In the genomic region with DNA sequence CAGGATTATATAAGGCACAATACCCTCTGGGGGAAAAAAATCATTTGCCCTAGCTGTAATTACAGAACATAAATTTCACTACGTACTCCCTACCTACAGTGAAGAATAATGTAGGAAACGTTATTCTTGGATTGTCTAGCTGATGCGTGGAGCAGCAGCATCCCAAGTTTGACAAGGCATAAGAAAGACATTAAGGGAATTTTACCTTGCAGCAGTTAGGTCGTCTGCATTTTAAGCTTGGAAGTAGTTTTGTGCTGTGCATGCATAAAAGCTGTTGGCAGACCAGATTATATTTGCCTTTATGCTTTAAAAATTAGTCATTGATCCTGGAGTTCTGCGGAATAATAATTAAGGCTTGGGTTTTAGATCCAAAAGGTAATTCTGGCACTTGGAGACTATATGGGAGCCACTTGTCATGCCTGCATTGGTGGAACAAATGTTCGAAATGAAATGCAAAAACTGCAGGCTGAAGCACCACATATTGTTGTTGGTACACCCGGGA, we compare ENCODE assay signal across 8 cellular contexts. TPM values are rescaled to one million over a fixed set of nuclear protein-coding genes. Genes with fewer than 3 reads are reported as not detected.
DNase-seq lines count a peak whose midpoint lies in the region; ATAC-seq, FAIRE-seq and TF ChIP-seq lines count a peak whose summit lies in the region.

No MANE protein-coding gene starts in this region.

- peaks cover 49 to 80% (median 61%) of the 10 kb centered on the region in 4 donors for H3K4me1 Mint-ChIP-seq in CD4-positive, alpha-beta memory T cell
- H3K4me1 Mint-ChIP-seq in neural progenitor cell = peaks cover 48% of the 10 kb centered on the region

- TF ChIP-seq CTCF in H1 (IDR thresholded peaks at IDR 0.05; ENCODE audit: control extremely low read depth in 1 of 3, insufficient read depth in 1 of 3, low read depth in 1 of 3, low read length in 3 of 3) = no peak
- TF ChIP-seq CTCF in neural progenitor cell (IDR thresholded peaks at IDR 0.05) = no peak

- peaks cover 75% of the 10 kb centered on the region for H3F3A ChIP-seq in neural progenitor cell (ENCODE audit: low read depth)

- peaks cover 53% of the 10 kb centered on the region for H3K4me1 ChIP-seq in CD4-positive, alpha-beta memory T cell (ENCODE audit: insufficient read depth, low read length)
- H3K4me1 ChIP-seq in H1 (replicated peaks in 1 of 4; ENCODE audit: control insufficient read depth in 3 of 4, insufficient read depth in 4 of 4, low read length in 3 of 4) = peaks cover 0 to 3% (median 1%) of the 10 kb centered on the region in 4 experiments; a peak in 2 of 7 replicates
- peaks cover 29% of the 10 kb centered on the region for H3K4me1 ChIP-seq in neural progenitor cell

- H3K56ac ChIP-seq in H1 (replicated peaks; ENCODE audit: insufficient read length, low read depth, low read length) = no peak overlapping the region

- POLR2A ChIA-PET in CD4-positive, alpha-beta memory T cell (lab: Charles Lee; ENCODE audit: partially characterized antibody) = interaction anchor here (1.0 to 5.9 kb wide), 11 partner anchors 12 to 849 kb away, joined by 3 to 311 read pairs (median 30); a partner anchor contains a TSS
- POLR2A ChIA-PET in H1 (lab: Charles Lee; ENCODE audit: partially characterized antibody) = interaction anchor here (0.6 to 4.9 kb wide), 26 partner anchors 7 to 490 kb away, joined by 3 to 170 read pairs (median 24); a partner anchor contains a TSS

- no peak overlapping the region for H3K23ac ChIP-seq in H1 (ENCODE audit: insufficient read length)

- H3K4me3 ChIP-seq in CD4-positive, alpha-beta memory T cell (ENCODE audit: low read length in 2 of 2) = peak overlapping the region; percentile 86 to 97
- peak overlapping the region; percentile 98 to 100 (median 99) for H3K4me3 ChIP-seq in H1 (ENCODE audit: extremely low read depth in 1 of 4, insufficient read depth in 2 of 4, low read depth in 3 of 4, low read length in 4 of 4)
- peak overlapping the region; percentile 97 for H3K4me3 ChIP-seq in neural progenitor cell

- no peak overlapping the region for H2BK5ac ChIP-seq in H1 (ENCODE audit: low read depth, low read length)

- H3K14ac ChIP-seq in H1 (ENCODE audit: insufficient read length) = no peak overlapping the region

- ATAC-seq in HG03342 (IDR thresholded peaks at IDR 0.05; ENCODE audit: unreplicated experiment) (no peak), HG03039 (IDR thresholded peaks at IDR 0.05; ENCODE audit: unreplicated experiment) (no peak)

- TF ChIP-seq RAD21 in H1 (IDR thresholded peaks at IDR 0.05 in 1 of 2, conservative IDR thresholded peaks at IDR 0.05 in 1 of 2; ENCODE audit: low read depth in 2 of 2, low read length in 2 of 2) = no peak

- intact Hi-C loops in CD4-positive, alpha-beta memory T cell (cut with micrococcal nuclease) = loop anchor here (5.0 kb wide), 1 partner anchor 347 kb away; no protein-coding TSS in a partner anchor

- H2AFZ ChIP-seq in H1 (ENCODE audit: low read length) (no peak overlapping the region), neural progenitor cell (replicated peaks) (no peak overlapping the region)

- peak in 1 of 2 experiments; percentile 47 for TF ChIP-seq POLR2A in H1 (IDR thresholded peaks at IDR 0.05; ENCODE audit: control extremely low read depth in 1 of 2, low read depth in 2 of 2, low read length in 2 of 2)

- 40% methylated on average over 7 of the region's 7 CpGs; no CpG with 5 or more reads in 1 of the 2 experiments for WGBS in H1 (ENCODE audit: extremely low coverage in 1 of 2, insufficient coverage in 1 of 2, insufficient read length in 1 of 2, insufficient replicate concordance in 2 of 2, low coverage in 1 of 2, low lambda C conversion rate in 2 of 2, missing lambda C conversion rate in 1 of 2), 2 experiments

- no peak overlapping the region for H4K8ac ChIP-seq in H1 (ENCODE audit: extremely low read depth, insufficient read depth, low read length)

- no peak overlapping the region for H4K91ac ChIP-seq in H1 (replicated peaks; ENCODE audit: insufficient read length, low read length)

- H4K20me1 ChIP-seq in H1 (replicated peaks in 1 of 2; ENCODE audit: control insufficient read depth in 1 of 2, insufficient read depth in 2 of 2, low read length in 2 of 2) (peaks cover 26 to 33% of the 10 kb centered on the region in 2 experiments), neural progenitor cell (ENCODE audit: low read depth) (peaks cover 71% of the 10 kb centered on the region)

- H3K27me3 ChIP-seq in CD4-positive, alpha-beta memory T cell (ENCODE audit: insufficient read depth, low read length) = no peaks in the 10 kb centered on the region
- H3K27me3 ChIP-seq in H1 (replicated peaks in 1 of 4; ENCODE audit: control insufficient read depth in 3 of 4, extremely low read depth in 1 of 4, insufficient read depth in 3 of 4, low read length in 3 of 4) (no peaks in the 10 kb centered on the region), neural progenitor cell (no peaks in the 10 kb centered on the region)

- peaks cover 0 to 1% of the 10 kb centered on the region in 2 donors for H3K27me3 Mint-ChIP-seq in CD4-positive, alpha-beta memory T cell
- H3K27me3 Mint-ChIP-seq in neural progenitor cell (ENCODE audit: insufficient read depth, low read depth) = peaks cover 10% of the 10 kb centered on the region

- peak overlapping the region; percentile 95 to 100 (median 100) for H3K4me3 Mint-ChIP-seq in CD4-positive, alpha-beta memory T cell
- H3K4me3 Mint-ChIP-seq in neural progenitor cell = peak overlapping the region; percentile 99

- H3K27ac Mint-ChIP-seq in CD4-positive, alpha-beta memory T cell = peak overlapping the region; percentile 61 to 100 (median 100)
- no peak overlapping the region for H3K27ac Mint-ChIP-seq in neural progenitor cell

- H3K4me2 ChIP-seq in H1 (ENCODE audit: insufficient read depth in 1 of 2, low read depth in 2 of 2, low read length in 2 of 2) (peak overlapping the region; percentile 86 to 95), neural progenitor cell (peak overlapping the region; percentile 96)

- H3K18ac ChIP-seq in H1 (ENCODE audit: extremely low read depth, low read length) = no peak overlapping the region

- H3K4ac ChIP-seq in H1 (replicated peaks; ENCODE audit: insufficient read length, low read depth, low read length) = no peak overlapping the region

- H2BK12ac ChIP-seq in H1 (ENCODE audit: low read depth, low read length) = no peak overlapping the region

- H3K9ac ChIP-seq in H1 (replicated peaks in 1 of 4; ENCODE audit: extremely low read depth in 1 of 4, low read depth in 3 of 4, low read length in 3 of 4) (peak overlapping the region in 3 of 4 experiments; percentile 98; a peak in 5 of 7 replicates), neural progenitor cell (peak overlapping the region; percentile 99)

- H3K27ac ChIP-seq in CD4-positive, alpha-beta memory T cell (ENCODE audit: low read depth, low read length) = peak overlapping the region; percentile 98
- peak overlapping the region; percentile 1; the same call in 1 of the 2 replicates for H3K27ac ChIP-seq in H1 (ENCODE audit: low read depth, low read length)
- H3K27ac ChIP-seq in neural progenitor cell = peak overlapping the region; percentile 100

- peaks cover 64% of the 10 kb centered on the region for H3K36me3 ChIP-seq in CD4-positive, alpha-beta memory T cell (ENCODE audit: insufficient read depth, low read length)
- H3K36me3 ChIP-seq in H1 (ENCODE audit: control insufficient read depth in 2 of 4, insufficient read depth in 4 of 4, low read length in 3 of 4) (peaks cover 38 to 68% (median 60%) of the 10 kb centered on the region in 4 experiments), neural progenitor cell (peaks cover 45% of the 10 kb centered on the region)

- no peaks in the 10 kb centered on the region for H3K79me1 ChIP-seq in H1 (ENCODE audit: low read depth, low read length)

- no peak overlapping the region for H2BK15ac ChIP-seq in H1 (ENCODE audit: low read length)

- CTCF ChIA-PET in CD4-positive, alpha-beta memory T cell (lab: Charles Lee; ENCODE audit: partially characterized antibody) = interaction anchor here (0.9 to 3.4 kb wide), 4 partner anchors 14 to 171 kb away, joined by 4 to 13 read pairs (median 6); no protein-coding TSS in a partner anchor
- CTCF ChIA-PET in H1 (lab: Charles Lee; ENCODE audit: partially characterized antibody) = interaction anchor here (1.1 to 4.8 kb wide), 3 partner anchors 168 to 195 kb away, joined by 4 to 13 read pairs (median 6); no protein-coding TSS in a partner anchor

- DNase-seq in CD4-positive, alpha-beta memory T cell = peak in 2 of 5 donors; percentile 6 to 7
- DNase-seq in NAMALWA (ENCODE audit: low spot score) (peak; percentile 23), H1 (ENCODE audit: low read depth in 1 of 2, low spot score in 2 of 2) (no peak), neural progenitor cell (ENCODE audit: low spot score) (no peak), SW480 (ENCODE audit: low spot score) (no peak), NCI-H2171 (lab: John Stamatoyannopoulos, UW) (no peak)

- H2BK120ac ChIP-seq in H1 (replicated peaks; ENCODE audit: low read depth, low read length) = no peak overlapping the region

- H4K5ac ChIP-seq in H1 (ENCODE audit: insufficient read length, low read depth, low read length) = no peak overlapping the region

- peaks cover 64 to 80% of the 10 kb centered on the region in 2 donors for H3K36me3 Mint-ChIP-seq in CD4-positive, alpha-beta memory T cell
- H3K36me3 Mint-ChIP-seq in neural progenitor cell = peaks cover 46% of the 10 kb centered on the region

- peaks cover 0 to 28% (median 0%) of the 10 kb centered on the region in 8 donors for H3K9me3 Mint-ChIP-seq in CD4-positive, alpha-beta memory T cell
- peaks cover 2% of the 10 kb centered on the region for H3K9me3 Mint-ChIP-seq in neural progenitor cell

- no peak for TF ChIP-seq EP300 in H1 (IDR thresholded peaks at IDR 0.05; ENCODE audit: borderline replicate concordance in 1 of 2, low read depth in 2 of 2, low read length in 2 of 2)

- peaks cover 18 to 47% of the 10 kb centered on the region in 2 experiments for H3K79me2 ChIP-seq in H1 (ENCODE audit: control insufficient read depth in 1 of 2, insufficient read depth in 2 of 2, low read length in 2 of 2)
- H3K79me2 ChIP-seq in neural progenitor cell (ENCODE audit: low read depth) = peaks cover 70% of the 10 kb centered on the region

- H2AK5ac ChIP-seq in H1 (ENCODE audit: low read depth, low read length) = no peak overlapping the region

- no peaks in the 10 kb centered on the region for H3K9me3 ChIP-seq in CD4-positive, alpha-beta memory T cell (ENCODE audit: control insufficient read depth in 1 of 2, low read length in 2 of 2)
- H3K9me3 ChIP-seq in H1 (ENCODE audit: insufficient read depth in 2 of 2, low read depth in 1 of 2, low read length in 1 of 2) (no peaks in the 10 kb centered on the region), neural progenitor cell (ENCODE audit: low read depth) (no peaks in the 10 kb centered on the region)

- no peak for FAIRE-seq in H1 (lab: Jason Lieb, UNC)

- peaks cover 6% of the 10 kb centered on the region for H3K23me2 ChIP-seq in H1 (ENCODE audit: low read depth, low read length)

- no peak overlapping the region for H2BK20ac ChIP-seq in H1 (ENCODE audit: low read length)

RNA-seq across cellular contexts. Expression of a gene that starts 2.2 kb away (rescaled TPM):
- 100 to 1,000 TPM; 589 to 632 TPM for total RNA-seq in CD4-positive, alpha-beta memory T cell
- 100 to 1,000 TPM; 242 to 270 TPM for polyA plus RNA-seq in CD4-positive, alpha-beta memory T cell
- total RNA-seq in H1 (2021; fragmentation: NEBNext Ultra II Directional; extraction: Animal tissue kit (Norgen Biotek cat#: 25700)) = 596 and 604 TPM in 2 replicates
- polyA plus RNA-seq in H1 (2011; rRNA removed) = 401 and 527 TPM in 2 replicates
- polyA plus RNA-seq in H1 (2011; cell fraction: cytosol; rRNA removed) = 703 TPM
- polyA plus RNA-seq in H1 (2011; cell fraction: nucleus; rRNA removed) = 238 TPM
- polyA plus RNA-seq in H1 (2012, experiment 1 of 2) = 451 to 490 TPM (median 461 TPM) in 4 replicates
- polyA plus RNA-seq in H1 (2012, experiment 2 of 2) = 41.8 TPM
- 347 TPM for polyA plus RNA-seq in H1 (2013, experiment 1 of 2)
- 339 TPM for polyA plus RNA-seq in H1 (2013, experiment 2 of 2)
- polyA minus RNA-seq in H1 (2011; rRNA and poly(A)+ RNA removed) = 304 and 361 TPM in 2 replicates
- 434 TPM for polyA minus RNA-seq in H1 (2011; cell fraction: cytosol; rRNA and poly(A)+ RNA removed)
- 679 TPM for polyA minus RNA-seq in H1 (2011; cell fraction: nucleus; rRNA and poly(A)+ RNA removed)
- 841 and 1,764 TPM in 2 replicates for total RNA-seq in neural progenitor cell (ENCODE audit: low replicate concordance)

RNA-seq across cellular contexts. Expression of a gene that starts 20.7 kb away (rescaled TPM):
- total RNA-seq in CD4-positive, alpha-beta memory T cell = 10 to 100 TPM; 21.5 to 24.6 TPM
- polyA plus RNA-seq in CD4-positive, alpha-beta memory T cell = 10 to 100 TPM; 18.4 to 19.0 TPM
- total RNA-seq in H1 (2021; fragmentation: NEBNext Ultra II Directional; extraction: Animal tissue kit (Norgen Biotek cat#: 25700)) = 86.9 and 100 TPM in 2 replicates
- polyA plus RNA-seq in H1 (2011; rRNA removed) = 17.5 and 21.8 TPM in 2 replicates
- 49.9 TPM for polyA plus RNA-seq in H1 (2011; cell fraction: cytosol; rRNA removed)
- 31.1 TPM for polyA plus RNA-seq in H1 (2011; cell fraction: nucleus; rRNA removed)
- 96.9 to 123 TPM (median 107 TPM) in 4 replicates for polyA plus RNA-seq in H1 (2012, experiment 1 of 2)
- 26.1 TPM for polyA plus RNA-seq in H1 (2012, experiment 2 of 2)
- polyA plus RNA-seq in H1 (2013, experiment 1 of 2) = 79.6 TPM
- 77.3 TPM for polyA plus RNA-seq in H1 (2013, experiment 2 of 2)
- polyA minus RNA-seq in H1 (2011; rRNA and poly(A)+ RNA removed) = 21.4 and 22.1 TPM in 2 replicates
- 21.3 TPM for polyA minus RNA-seq in H1 (2011; cell fraction: cytosol; rRNA and poly(A)+ RNA removed)
- 32.2 TPM for polyA minus RNA-seq in H1 (2011; cell fraction: nucleus; rRNA and poly(A)+ RNA removed)
- 127 and 187 TPM in 2 replicates for total RNA-seq in neural progenitor cell (ENCODE audit: low replicate concordance)

RNA-seq across cellular contexts. Expression of a gene that starts 56.9 kb away (rescaled TPM):
- total RNA-seq in CD4-positive, alpha-beta memory T cell = not detected
- not detected for polyA plus RNA-seq in CD4-positive, alpha-beta memory T cell
- not detected in 2 replicates for total RNA-seq in H1 (2021; fragmentation: NEBNext Ultra II Directional; extraction: Animal tissue kit (Norgen Biotek cat#: 25700))
- polyA plus RNA-seq in H1 (2011; rRNA removed) = not detected in 2 replicates
- not detected for polyA plus RNA-seq in H1 (2011; cell fraction: cytosol; rRNA removed)
- polyA plus RNA-seq in H1 (2011; cell fraction: nucleus; rRNA removed) = not detected
- not detected in 4 replicates for polyA plus RNA-seq in H1 (2012, experiment 1 of 2)
- polyA plus RNA-seq in H1 (2012, experiment 2 of 2) = not detected
- not detected for polyA plus RNA-seq in H1 (2013, experiment 1 of 2)
- not detected for polyA plus RNA-seq in H1 (2013, experiment 2 of 2)
- 0.05 TPM in 1 of 2 replicates, not detected in the other for polyA minus RNA-seq in H1 (2011; rRNA and poly(A)+ RNA removed)
- not detected for polyA minus RNA-seq in H1 (2011; cell fraction: cytosol; rRNA and poly(A)+ RNA removed)
- polyA minus RNA-seq in H1 (2011; cell fraction: nucleus; rRNA and poly(A)+ RNA removed) = not detected
- not detected in 2 replicates for total RNA-seq in neural progenitor cell (ENCODE audit: low replicate concordance)

Comparison
In these comparisons a context has a peak if more than half of its experiments do, and no peak if none do; other contexts are left out.
1. H3K27ac ChIP-seq: peak in every context shown above with its lines; median percentile 100 in neural progenitor cell; 98 in CD4-positive, alpha-beta memory T cell; 1 in H1.